Comparison of ENCODE assay signal across 10 cellular contexts in genomic region chr22:43342347-43343261, GRCh38. TPM values are rescaled to one million over a fixed set of nuclear protein-coding genes. Genes with fewer than 3 reads are reported as not detected.
A peak's percentile ranks its signal among the peaks of the same experiment; 100 is the strongest.
DNase-seq lines count a peak whose midpoint lies in the region; ATAC-seq, FAIRE-seq and TF ChIP-seq lines count a peak whose summit lies in the region.
"Had no signal": no experiment of that assay in that cellular context is flagged by ENCODE, and none has a peak within 500 bp of the region (broad histone marks: within the 10 kb centered on the region; RNA-seq: fewer than 3 reads in every experiment).

No MANE protein-coding gene starts in this region.

- TF ChIP-seq EP300 in A549 (IDR thresholded peaks at IDR 0.05): no peak

- 25% methylated on average over 18 of the region's 99 CpGs for WGBS in A549 (ENCODE audit: missing lambda C conversion rate)
- no CpG with 5 or more reads among the region's 99 CpGs for WGBS in H9 (ENCODE audit: extremely low coverage, insufficient read length, low lambda C conversion rate)
- WGBS in ectodermal cell, 2 experiments: 1 to 2% methylated on average over 94 to 99 of the region's 99 CpGs

- H3K36me3 ChIP-seq in ectodermal cell (ENCODE audit: control insufficient read depth, insufficient read depth, low read length) (no peaks in the 10 kb centered on the region), neural progenitor cell (no peaks in the 10 kb centered on the region), uterus (no peaks in the 10 kb centered on the region)

- H3K27me3 Mint-ChIP-seq in H9 (ENCODE audit: low read depth) (peaks cover 57% of the 10 kb centered on the region), neural progenitor cell (ENCODE audit: insufficient read depth, low read depth) (peaks cover 38% of the 10 kb centered on the region)

- H3K56ac ChIP-seq in H9 (ENCODE audit: insufficient read length, low read depth, low read length): no peak overlapping the region

- no peak overlapping the region for H2BK12ac ChIP-seq in H9 (ENCODE audit: insufficient read length, low read depth, low read length)

- H2BK20ac ChIP-seq in H9 (ENCODE audit: low read depth, low read length, poor library complexity, severe bottlenecking): no peak overlapping the region

- no peak overlapping the region for H4K8ac ChIP-seq in H9 (replicated peaks; ENCODE audit: insufficient read length, low read depth, low read length)

- peak overlapping the region in 1 of 2 experiments; percentile 66; a peak in 3 of 6 replicates for H3K27ac ChIP-seq in A549
- H3K27ac ChIP-seq in H9 (ENCODE audit: insufficient read length, low read depth, low read length): no peak overlapping the region
- no peak overlapping the region for H3K27ac ChIP-seq in ectodermal cell (ENCODE audit: insufficient read depth, low read depth, low read length, poor library complexity, severe bottlenecking)
- H3K27ac ChIP-seq in neural progenitor cell: no peak overlapping the region
- no peak overlapping the region for H3K27ac ChIP-seq in uterus

- TF ChIP-seq RAD21 in A549 (conservative IDR thresholded peaks at IDR 0.05 in 1 of 2, IDR thresholded peaks at IDR 0.05 in 1 of 2): no peak

- H4K91ac ChIP-seq in H9 (ENCODE audit: insufficient read length, low read depth, low read length): no peak overlapping the region

- H3K18ac ChIP-seq in H9 (ENCODE audit: insufficient read length, low read depth, low read length): no peak overlapping the region

- H3K4me3 Mint-ChIP-seq in H9 (peak overlapping the region; percentile 55 to 89), neural progenitor cell (peak overlapping the region; percentile 88)

- H3K4me3 ChIP-seq in A549: peak overlapping the region; percentile 51
- H3K4me3 ChIP-seq in ectodermal cell (ENCODE audit: insufficient read depth, low read depth, low read length): peak overlapping the region; percentile 25
- peak overlapping the region; percentile 75 for H3K4me3 ChIP-seq in neural progenitor cell
- H3K4me3 ChIP-seq in uterus: peak overlapping the region in 1 of 2 donors; percentile 35
- H3K4me3 ChIP-seq: lung had no signal

- H2BK15ac ChIP-seq in H9 (ENCODE audit: low read depth, low read length): no peak overlapping the region

- H3K4me1 ChIP-seq in A549: peaks cover 11% of the 10 kb centered on the region
- H3K4me1 ChIP-seq in H9 (ENCODE audit: insufficient read depth, low read length): no peaks in the 10 kb centered on the region
- peaks cover 22% of the 10 kb centered on the region for H3K4me1 ChIP-seq in ectodermal cell (ENCODE audit: control insufficient read depth, insufficient read depth, low read length)
- peaks cover 34% of the 10 kb centered on the region for H3K4me1 ChIP-seq in neural progenitor cell
- H3K4me1 ChIP-seq in uterus: peaks cover 0 to 13% of the 10 kb centered on the region in 2 donors

- H3K4ac ChIP-seq in H9 (ENCODE audit: low read depth, low read length): no peak overlapping the region

- intact Hi-C loops in uterus (cut with DNase I; ENCODE audit: low total_unique reads): loop anchor here (5.0 kb wide), 1 partner anchor 70 kb away; no protein-coding TSS in a partner anchor

- H2AK5ac ChIP-seq in H9 (ENCODE audit: insufficient read length, low read length): no peak overlapping the region

- no peak overlapping the region for H3K23ac ChIP-seq in H9 (ENCODE audit: insufficient read length, low read depth, low read length)

- H2BK5ac ChIP-seq in H9 (ENCODE audit: insufficient read length, low read length): no peak overlapping the region

- H3K9me3 Mint-ChIP-seq in H9 (peaks cover 2 to 4% of the 10 kb centered on the region in 2 experiments; a peak in 3 of 5 replicates), neural progenitor cell (no peaks in the 10 kb centered on the region)
- H3K9me3 Mint-ChIP-seq: IgD-negative memory B cell had no signal

- H3K79me1 ChIP-seq in H9 (ENCODE audit: insufficient read depth, low read depth, low read length, poor library complexity, severe bottlenecking): no peaks in the 10 kb centered on the region

- TF ChIP-seq CTCF in A549 (IDR thresholded peaks at IDR 0.05) (no peak), H9 (conservative IDR thresholded peaks at IDR 0.05) (no peak), neural progenitor cell (IDR thresholded peaks at IDR 0.05) (no peak), uterus (IDR thresholded peaks at IDR 0.05) (no peak)

- H3K9me3 ChIP-seq in A549 (no peaks in the 10 kb centered on the region), H9 (ENCODE audit: control insufficient read depth, low read depth, low read length) (no peaks in the 10 kb centered on the region), ectodermal cell (ENCODE audit: control insufficient read depth, low read length) (no peaks in the 10 kb centered on the region), neural progenitor cell (ENCODE audit: low read depth) (no peaks in the 10 kb centered on the region), uterus (no peaks in the 10 kb centered on the region)

- H3K79me2 ChIP-seq in H9 (ENCODE audit: insufficient read depth, low read length): no peaks in the 10 kb centered on the region
- peaks cover 9% of the 10 kb centered on the region for H3K79me2 ChIP-seq in neural progenitor cell (ENCODE audit: low read depth)

- H3K9ac ChIP-seq in H9 (ENCODE audit: extremely low read depth, insufficient read length, low read length) (no peak overlapping the region), neural progenitor cell (peak overlapping the region; percentile 42)

- H2BK120ac ChIP-seq in H9 (ENCODE audit: low read depth, low read length, poor library complexity, severe bottlenecking): no peak overlapping the region

- H4K5ac ChIP-seq in H9 (ENCODE audit: insufficient read length, low read depth, low read length): no peak overlapping the region

- ATAC-seq in A549: 0 out of 6 replicates have a peak, but pooled peaks of 1 of the 2 experiments have one; percentile 10

- H2AFZ ChIP-seq in H9 (ENCODE audit: low read length) (no peak overlapping the region), neural progenitor cell (replicated peaks) (no peak overlapping the region)

- no peak for DNase-seq in A549 (ENCODE audit: low read depth in 1 of 2, low spot score in 1 of 2)
- DNase-seq in H9: no peak
- DNase-seq in neural progenitor cell (ENCODE audit: low spot score): peak; percentile 44
- no peak for DNase-seq in uterus
- DNase-seq in NCI-H1092 treated with DMSO at 0.1 percent for 48 hours (lab: John Stamatoyannopoulos, UW): no peak
- no peak for DNase-seq in epidermal melanocyte (ENCODE audit: insufficient read length, low spot score)
- DNase-seq in middle frontal gyrus (ENCODE audit: extremely low spot score, low spot score): no peak

- peaks cover 0 to 2% (median 0%) of the 10 kb centered on the region in 3 experiments; a peak in 1 of 7 replicates for H3K36me3 Mint-ChIP-seq in H9 (ENCODE audit: insufficient read depth in 1 of 3, low read depth in 3 of 3)
- H3K36me3 Mint-ChIP-seq in neural progenitor cell: peaks cover 3% of the 10 kb centered on the region
- H3K36me3 Mint-ChIP-seq: IgD-negative memory B cell had no signal

- H3T11ph ChIP-seq in H9 (ENCODE audit: low read length): no peak overlapping the region

- H3K4me1 Mint-ChIP-seq in H9: peaks cover 14 to 40% of the 10 kb centered on the region in 2 experiments
- peaks cover 30% of the 10 kb centered on the region for H3K4me1 Mint-ChIP-seq in neural progenitor cell

- H3K27me3 ChIP-seq in H9 (ENCODE audit: insufficient read depth, low read length) (peaks cover 17% of the 10 kb centered on the region; the same call in 1 of the 2 replicates), ectodermal cell (ENCODE audit: control insufficient read depth, insufficient read depth, low read length, poor library complexity, severe bottlenecking) (peaks cover 67% of the 10 kb centered on the region), neural progenitor cell (peaks cover 60% of the 10 kb centered on the region), uterus (peaks cover 0 to 16% of the 10 kb centered on the region in 2 donors)

- H3K14ac ChIP-seq in H9 (ENCODE audit: insufficient read depth, low read length): no peak overlapping the region

- H3F3A ChIP-seq in neural progenitor cell (ENCODE audit: low read depth): peaks cover 17% of the 10 kb centered on the region

- H3K27ac Mint-ChIP-seq in H9: peak overlapping the region in 1 of 3 experiments; percentile 27; a peak in 1 of 7 replicates
- no peak overlapping the region for H3K27ac Mint-ChIP-seq in neural progenitor cell

- no peaks in the 10 kb centered on the region for H3K23me2 ChIP-seq in H9 (ENCODE audit: insufficient read length, low read depth, low read length, poor library complexity, severe bottlenecking)

- POLR2A ChIA-PET in A549 (lab: Yijun Ruan, JAX): no interaction called here

- TF ChIP-seq POLR2A in A549 (IDR thresholded peaks at IDR 0.05; ENCODE audit: low read length) (no peak), uterus (IDR thresholded peaks at IDR 0.05) (no peak)

- no peak for FAIRE-seq in A549 (lab: Jason Lieb, UNC)

- H3K4me2 ChIP-seq in A549 (peak overlapping the region; percentile 95), H9 (ENCODE audit: insufficient read depth, insufficient read length, low read length) (peak overlapping the region; percentile 71), neural progenitor cell (peak overlapping the region; percentile 97)

- peaks cover 3% of the 10 kb centered on the region for H4K20me1 ChIP-seq in H9 (ENCODE audit: control insufficient read depth, insufficient read depth, insufficient read length)
- H4K20me1 ChIP-seq in neural progenitor cell (ENCODE audit: low read depth): peaks cover 33% of the 10 kb centered on the region

- CTCF ChIA-PET in A549 (lab: Yijun Ruan, JAX): interaction anchor here (0.7 kb wide), 1 partner anchor 68 kb away, joined by 3 read pairs; no protein-coding TSS in a partner anchor

TF ChIP-seq in A549, 52 proteins besides CTCF, POLR2A, EP300 and RAD21 (continues in another document):
- TF ChIP-seq PBX3 (IDR thresholded peaks at IDR 0.05): no peak

RNA-seq across cellular contexts. Expression of gene SCUBE1, which starts 0.6 kb away (rescaled TPM):
- polyA plus RNA-seq in A549 (2011; rRNA removed) (0.08 and 0.12 TPM in 2 replicates), A549 (2017; fragmentation: RNase III; extraction: RNeasy Plus Mini Kit Qiagen cat#74134 plus additional on column Dnase treatment) (0.01 to 0.12 TPM (median 0.01 TPM) in 3 replicates)
- 0.04 and 0.05 TPM in 2 replicates for polyA plus RNA-seq in A549 (2012; cell fraction: cytosol; rRNA removed)
- polyA plus RNA-seq in A549 (2012; cell fraction: nucleus; rRNA removed): 0.05 and 0.19 TPM in 2 replicates
- polyA minus RNA-seq in A549 (2011; rRNA and poly(A)+ RNA removed): not detected in 2 replicates
- total RNA-seq in H9 (2021) (1.2 and 1.4 TPM in 2 replicates), neural progenitor cell (ENCODE audit: low replicate concordance) (25.9 and 35.3 TPM in 2 replicates), uterus (1 to 10 TPM in 1 of 4 donors, under 1 TPM in 2, not detected in 1; 0.14 to 1.7 (median 0.26) TPM)
- 7.8 TPM for polyA plus RNA-seq in ectodermal cell (2013, experiment 1 of 4)
- polyA plus RNA-seq in ectodermal cell (2013, experiment 2 of 4): 15.3 TPM
- 6.0 TPM for polyA plus RNA-seq in ectodermal cell (2013, experiment 3 of 4)
- polyA plus RNA-seq in ectodermal cell (2013, experiment 4 of 4): 10.4 TPM
- polyA plus RNA-seq: IgD-negative memory B cell had no signal
